In genomic region chr10:68600041-68600778, GRCh38 we compare ENCODE assay signal across 8 cellular contexts. TPM values are rescaled to one million over a fixed set of nuclear protein-coding genes. Genes with fewer than 3 reads are reported as not detected.
DNase-seq lines count a peak whose midpoint lies in the region; ATAC-seq lines count a peak whose summit lies in the region.

No MANE protein-coding gene starts in this region.

- peaks cover 23% of the 10 kb centered on the region for H3K4me1 Mint-ChIP-seq in activated CD4-positive, alpha-beta memory T cell treated with anti-CD3 and anti-CD28 coated beads for 36 hours (ENCODE audit: low read depth)
- peaks cover 24 to 40% of the 10 kb centered on the region in 2 donors for H3K4me1 Mint-ChIP-seq in effector memory CD8-positive, alpha-beta T cell (ENCODE audit: low read depth in 2 of 2)

- H3K9me3 Mint-ChIP-seq in activated CD4-positive, alpha-beta memory T cell treated with anti-CD3 and anti-CD28 coated beads for 36 hours = no peaks in the 10 kb centered on the region
- no peaks in the 10 kb centered on the region for H3K9me3 Mint-ChIP-seq in effector memory CD8-positive, alpha-beta T cell

- no peaks in the 10 kb centered on the region for H4K20me1 ChIP-seq in BLaER1

- peak overlapping the region; percentile 54; the same call in 1 of the 2 replicates for H3K9ac ChIP-seq in BLaER1

- no peaks in the 10 kb centered on the region for H3K36me3 ChIP-seq in BLaER1

- peak overlapping the region; percentile 55 for H3K27ac ChIP-seq in BLaER1

- H3K27ac Mint-ChIP-seq in activated CD4-positive, alpha-beta memory T cell treated with anti-CD3 and anti-CD28 coated beads for 36 hours = peak overlapping the region; percentile 67
- peak overlapping the region; percentile 91 to 93 for H3K27ac Mint-ChIP-seq in effector memory CD8-positive, alpha-beta T cell

- no peaks in the 10 kb centered on the region for H3K36me3 Mint-ChIP-seq in activated CD4-positive, alpha-beta memory T cell treated with anti-CD3 and anti-CD28 coated beads for 36 hours
- peaks cover 8% of the 10 kb centered on the region for H3K36me3 Mint-ChIP-seq in effector memory CD8-positive, alpha-beta T cell (ENCODE audit: insufficient read depth)

- intact Hi-C loops in activated CD4-positive, alpha-beta memory T cell treated with anti-CD3 and anti-CD28 coated beads for 36 hours (cut with micrococcal nuclease) = loop anchor here (2.0 kb wide), 2 partner anchors 73 to 121 kb away; partner anchors contain the start of genes CCAR1 and SLC25A16

- no peaks in the 10 kb centered on the region for H3K27me3 Mint-ChIP-seq in activated CD4-positive, alpha-beta memory T cell treated with anti-CD3 and anti-CD28 coated beads for 36 hours
- H3K27me3 Mint-ChIP-seq in effector memory CD8-positive, alpha-beta T cell = no peaks in the 10 kb centered on the region

- H3K9me3 ChIP-seq in BLaER1 = no peaks in the 10 kb centered on the region

- H3K4me3 Mint-ChIP-seq in activated CD4-positive, alpha-beta memory T cell treated with anti-CD3 and anti-CD28 coated beads for 36 hours = peak overlapping the region; percentile 81
- peak overlapping the region; percentile 84 to 87 for H3K4me3 Mint-ChIP-seq in effector memory CD8-positive, alpha-beta T cell

- DNase-seq in GM19240 (ENCODE audit: insufficient read length, low spot score) = peak; percentile 49
- DNase-seq in NCI-H524 treated with DMSO at 0.1 percent for 48 hours (lab: John Stamatoyannopoulos, UW) = peak; percentile 52
- peak; percentile 65 for DNase-seq in activated CD4-positive, alpha-beta memory T cell treated with anti-CD3 and anti-CD28 coated beads for 36 hours
- peak; percentile 28 to 47 (median 42) for DNase-seq in effector memory CD8-positive, alpha-beta T cell
- DNase-seq in lung microvascular endothelial cell (ENCODE audit: low read depth in 2 of 2) = peak; percentile 63 to 70
- DNase-seq in stimulated activated CD8-positive, alpha-beta memory T cell treated with anti-CD3 and anti-CD28 coated beads, Interleukin-12 subunit alpha, Interleukin-12 subunit beta, amount 100 ng/mL, for 4 hours (ENCODE audit: low read depth) = peak; percentile 13

- ATAC-seq in HG03442 (IDR thresholded peaks at IDR 0.05; ENCODE audit: unreplicated experiment) = peak; percentile 82
- ATAC-seq in effector memory CD8-positive, alpha-beta T cell (replicated peaks) = peak; percentile 92

- 0 out of 2 replicates have a peak, but pooled peaks cover 4% of the 10 kb centered on the region for H3K27me3 ChIP-seq in BLaER1

- CTCF ChIA-PET in activated CD4-positive, alpha-beta memory T cell treated with anti-CD3 and anti-CD28 coated beads for 36 hours (lab: Charles Lee) = no interaction called here

- H3K4me1 ChIP-seq in BLaER1 = peaks cover 18% of the 10 kb centered on the region

- POLR2A ChIA-PET in activated CD4-positive, alpha-beta memory T cell treated with anti-CD3 and anti-CD28 coated beads for 36 hours (lab: Charles Lee) = interaction anchor here (1.0 to 1.2 kb wide), 2 partner anchors 49 to 227 kb away, joined by 3 read pairs; partner anchors contain the start of gene STOX1

- peak overlapping the region; percentile 85 for H3K4me2 ChIP-seq in BLaER1

- H3K4me3 ChIP-seq in BLaER1 = peak overlapping the region; percentile 56

RNA-seq across cellular contexts. Expression of gene TET1, which starts 40.1 kb away (rescaled TPM):
- total RNA-seq in activated CD4-positive, alpha-beta memory T cell treated with anti-CD3 and anti-CD28 coated beads for 36 hours = under 1 TPM; 0.43 to 0.53 TPM
- 0.22 and 0.60 TPM in 2 replicates for total RNA-seq in lung microvascular endothelial cell

Comparison
In these comparisons a context has a peak if more than half of its experiments do, and no peak if none do; other contexts are left out.
1. Peak in every context shown above with its lines: DNase-seq, ATAC-seq, H3K4me3 ChIP-seq and H3K27ac ChIP-seq.
2. DNase-seq: peak in every context shown above with its lines; median percentile 66 in lung microvascular endothelial cell; 65 in activated CD4-positive, alpha-beta memory T cell treated with anti-CD3 and anti-CD28 coated beads for 36 hours; 52 in NCI-H524 treated with DMSO at 0.1 percent for 48 hours; 49 in GM19240; 42 in effector memory CD8-positive, alpha-beta T cell; 13 in stimulated activated CD8-positive, alpha-beta memory T cell treated with anti-CD3 and anti-CD28 coated beads, Interleukin-12 subunit alpha, Interleukin-12 subunit beta, amount 100 ng/mL, for 4 hours.